26 cellular contexts compared by ENCODE assay signal in genomic region chr5:39628348-39628747, GRCh38.
"Had no signal": no experiment of that assay in that cellular context is flagged by ENCODE, and none has a peak within 500 bp of the region (broad histone marks: within the 10 kb centered on the region; RNA-seq: fewer than 3 reads in every experiment).

No MANE protein-coding gene starts in this region.

- DNase-seq: stimulated activated CD4-positive, alpha-beta T cell treated with anti-CD3 and anti-CD28 coated beads, Interleukin-2, amount 100 ng/mL, for 48 hours; stimulated activated CD4-positive, alpha-beta T cell treated with anti-CD3 and anti-CD28 coated beads, Interleukin-4, amount 100 ng/mL, for 1 hour; stimulated activated CD4-positive, alpha-beta T cell treated with anti-CD3 and anti-CD28 coated beads, Interleukin-4, amount 100 ng/mL, for 24 hours; stimulated activated CD4-positive, alpha-beta T cell treated with anti-CD3 and anti-CD28 coated beads, Interleukin-4, amount 100 ng/mL, for 4 hours; stimulated activated CD8-positive, alpha-beta memory T cell treated with anti-CD3 and anti-CD28 coated beads, Interleukin-4, amount 100 ng/mL, for 48 hours; stimulated activated naive B cell treated with anti-CD40 and anti-IgM and Interleukin-4, amounts not matched to agents 10 μg/mL and 1 μg/mL and 100 μg/mL, for 72 hours; stimulated activated naive CD4-positive, alpha-beta T cell; stimulated activated naive CD4-positive, alpha-beta T cell treated with Interleukin-2 at 50 U/mL for 16 hours; stimulated activated naive CD8-positive, alpha-beta T cell treated with anti-CD3 and anti-CD28 coated beads, Interleukin-15, amount 100 ng/mL, for 72 hours; stimulated activated naive CD8-positive, alpha-beta T cell treated with anti-CD3 and anti-CD28 coated beads, Interleukin-15, Interleukin-2, amounts not matched to agents 100 U/mL and 50 U/mL, for 24 hours; stomach; substantia nigra; testis; thyroid gland; tibial artery; transverse colon; trophoblast cell; upper lobe of left lung; upper lobe of right lung; uterus had no signal

- H3K27ac ChIP-seq: stomach, testis, thoracic aorta, thyroid gland, tibial artery, tibial nerve, transverse colon, upper lobe of left lung, upper lobe of right lung, uterus, vagina had no signal

- H3K9me3 ChIP-seq: stomach, testis, thoracic aorta, thyroid gland, tibial artery, tibial nerve, transverse colon, upper lobe of left lung, upper lobe of right lung, uterus, vagina had no signal

- ATAC-seq: stimulated activated effector memory CD8-positive, alpha-beta T cell treated with anti-CD3 and anti-CD28 coated beads, Interleukin-12 subunit alpha, Interleukin-12 subunit beta, amount 100 ng/mL, for 72 hours; stimulated activated memory B cell treated with anti-CD40 and anti-IgM and Interleukin-4, amounts not matched to agents 10 μg/mL and 1 μg/mL and 100 μg/mL, for 72 hours; stimulated activated naive B cell treated with anti-CD40 and anti-IgM and Interleukin-4, amounts not matched to agents 10 μg/mL and 1 μg/mL and 100 μg/mL, for 72 hours; stimulated activated naive CD8-positive, alpha-beta T cell treated with anti-CD3 and anti-CD28 coated beads, Interleukin-15, amount 100 ng/mL, for 72 hours; stimulated activated naive CD8-positive, alpha-beta T cell treated with anti-CD3 and anti-CD28 coated beads, Interleukin-15, Interleukin-2, amounts not matched to agents 100 U/mL and 50 U/mL, for 24 hours; upper lobe of right lung had no signal

- H3K4me3 ChIP-seq: stomach, testis, thoracic aorta, thyroid gland, tibial artery, tibial nerve, transverse colon, upper lobe of left lung, upper lobe of right lung, uterus, vagina had no signal

- H3K4me1 ChIP-seq: stomach, testis, thyroid gland, upper lobe of left lung, upper lobe of right lung, uterus, vagina had no signal

- H3K36me3 ChIP-seq: stomach, thoracic aorta, thyroid gland, tibial artery, tibial nerve, transverse colon, upper lobe of left lung, upper lobe of right lung, uterus, vagina had no signal

- H3K27me3 ChIP-seq: stomach, testis, thyroid gland, tibial artery, tibial nerve, transverse colon, upper lobe of left lung, upper lobe of right lung, uterus, vagina had no signal

- FAIRE-seq: urothelium cell line had no signal
